ENCODE assay signal across 8 cellular contexts in genomic region chrX:148380614-148381561, GRCh38.
DNase-seq lines count a peak whose midpoint lies in the region; ATAC-seq and TF ChIP-seq lines count a peak whose summit lies in the region.

No MANE protein-coding gene starts in this region.

- H3K9ac ChIP-seq in KMS-11 (peak overlapping the region; percentile 58; the same call in 1 of the 2 replicates), SK-N-SH (no peak overlapping the region)

- H4K20me1 ChIP-seq in DOHH2 (ENCODE audit: control insufficient read depth, insufficient read depth, low read depth, low read length) = no peaks in the 10 kb centered on the region
- no peaks in the 10 kb centered on the region for H4K20me1 ChIP-seq in KMS-11 (ENCODE audit: insufficient read depth)
- no peaks in the 10 kb centered on the region for H4K20me1 ChIP-seq in SK-N-SH (ENCODE audit: insufficient read depth)

- CTCF ChIA-PET in SK-N-SH (lab: Yijun Ruan, JAX) = no interaction called here

- DNase-seq in activated CD8-positive, alpha-beta memory T cell treated with anti-CD3 and anti-CD28 coated beads, Interleukin-2, amount 50 U/mL, for 1 hour (ENCODE audit: extremely low read depth) = peak; percentile 2
- DNase-seq in natural killer cell treated with Interleukin-12 subunit alpha and Interleukin-12 subunit beta and Interleukin-15 and Interleukin-18, amount 100 ng/mL, for 72 hours (ENCODE audit: low spot score) = peak; percentile 84
- DNase-seq in AG08396 (ENCODE audit: low spot score) = no peak
- DNase-seq in SK-N-SH = no peak
- no peak for DNase-seq in LoVo (ENCODE audit: low spot score)

- H3K4me2 ChIP-seq in DOHH2 (ENCODE audit: low read length) (peak overlapping the region; percentile 84), KMS-11 (peak overlapping the region; percentile 74), SK-N-SH (no peak overlapping the region)

- no peaks in the 10 kb centered on the region for H3K79me2 ChIP-seq in DOHH2 (ENCODE audit: control insufficient read depth, low read length)
- no peaks in the 10 kb centered on the region for H3K79me2 ChIP-seq in KMS-11 (ENCODE audit: insufficient read depth, low read depth)
- no peaks in the 10 kb centered on the region for H3K79me2 ChIP-seq in SK-N-SH (ENCODE audit: insufficient read depth)

- no peak for TF ChIP-seq RAD21 in SK-N-SH (IDR thresholded peaks at IDR 0.05; ENCODE audit: low read length)

- H2AFZ ChIP-seq in KMS-11 (ENCODE audit: low read depth) (peak overlapping the region; percentile 88), SK-N-SH (ENCODE audit: low read depth) (no peak overlapping the region)

- TF ChIP-seq CTCF in DOHH2 (IDR thresholded peaks at IDR 0.05; ENCODE audit: low read depth, low read length, poor library complexity, severe bottlenecking) (no peak), KMS-11 (conservative IDR thresholded peaks at IDR 0.05; ENCODE audit: low read depth, low read length) (no peak), SK-N-SH (IDR thresholded peaks at IDR 0.05) (no peak)

- H3K27me3 ChIP-seq in DOHH2 (ENCODE audit: control insufficient read depth, low read length) (no peaks in the 10 kb centered on the region), KMS-11 (ENCODE audit: insufficient read depth, low read depth) (no peaks in the 10 kb centered on the region), SK-N-SH (ENCODE audit: insufficient read depth) (no peaks in the 10 kb centered on the region)

- H3K4me1 Mint-ChIP-seq in natural killer cell treated with Interleukin-12 subunit alpha and Interleukin-12 subunit beta and Interleukin-15 and Interleukin-18, amount 100 ng/mL, for 72 hours (ENCODE audit: low read depth in 2 of 2) = peaks cover 29% of the 10 kb centered on the region in 2 donors

- H3K27me3 Mint-ChIP-seq in natural killer cell treated with Interleukin-12 subunit alpha and Interleukin-12 subunit beta and Interleukin-15 and Interleukin-18, amount 100 ng/mL, for 72 hours = peaks cover 0 to 2% of the 10 kb centered on the region in 2 donors

- H3K9me2 ChIP-seq in DOHH2 (replicated peaks; ENCODE audit: control insufficient read depth, low read length) (no peaks in the 10 kb centered on the region), SK-N-SH (no peaks in the 10 kb centered on the region)

- H3K4me1 ChIP-seq in DOHH2 (ENCODE audit: control insufficient read depth, low read length) = peaks cover 27% of the 10 kb centered on the region
- H3K4me1 ChIP-seq in KMS-11 (ENCODE audit: low read depth, poor library complexity, severe bottlenecking) = peaks cover 22% of the 10 kb centered on the region
- no peaks in the 10 kb centered on the region for H3K4me1 ChIP-seq in SK-N-SH (ENCODE audit: control insufficient read depth in 1 of 2, insufficient read depth in 2 of 2, low read depth in 1 of 2, low read length in 1 of 2)

- 1% methylated on average over 9 of the region's 9 CpGs for WGBS in SK-N-SH (ENCODE audit: low lambda C conversion rate)

- TF ChIP-seq EP300 in SK-N-SH (IDR thresholded peaks at IDR 0.05; ENCODE audit: borderline replicate concordance in 1 of 2, low read depth in 1 of 2, low read length in 1 of 2) = no peak

- POLR2A ChIA-PET in SK-N-SH (lab: Yijun Ruan, JAX) = no interaction called here

- H3K4me3 ChIP-seq in DOHH2 (ENCODE audit: low read length) = peak overlapping the region; percentile 68
- H3K4me3 ChIP-seq in KMS-11 (IDR thresholded peaks at IDR 0.05; ENCODE audit: insufficient read depth, low read depth, low read length) = no peak overlapping the region
- H3K4me3 ChIP-seq in SK-N-SH (ENCODE audit: low read depth in 2 of 2, low read length in 1 of 2) = no peak overlapping the region

- H3K36me3 ChIP-seq in DOHH2 (ENCODE audit: control insufficient read depth, low read length) = no peaks in the 10 kb centered on the region
- H3K36me3 ChIP-seq in KMS-11 (ENCODE audit: insufficient read depth) = no peaks in the 10 kb centered on the region
- H3K36me3 ChIP-seq in SK-N-SH (replicated peaks in 1 of 2; ENCODE audit: control insufficient read depth in 1 of 2, insufficient read depth in 2 of 2, low read length in 1 of 2) = no peaks in the 10 kb centered on the region

- peak overlapping the region; percentile 92 to 98 for H3K27ac Mint-ChIP-seq in natural killer cell treated with Interleukin-12 subunit alpha and Interleukin-12 subunit beta and Interleukin-15 and Interleukin-18, amount 100 ng/mL, for 72 hours

- peaks cover 5% of the 10 kb centered on the region for H3K9me3 Mint-ChIP-seq in natural killer cell treated with Interleukin-12 subunit alpha and Interleukin-12 subunit beta and Interleukin-15 and Interleukin-18, amount 100 ng/mL, for 72 hours

- H3K36me3 Mint-ChIP-seq in natural killer cell treated with Interleukin-12 subunit alpha and Interleukin-12 subunit beta and Interleukin-15 and Interleukin-18, amount 100 ng/mL, for 72 hours = no peaks in the 10 kb centered on the region

- H3K9me3 ChIP-seq in DOHH2 (ENCODE audit: control insufficient read depth, insufficient read depth, low read length) = no peaks in the 10 kb centered on the region
- no peaks in the 10 kb centered on the region for H3K9me3 ChIP-seq in SK-N-SH

- peak overlapping the region; percentile 39 for H3K27ac ChIP-seq in DOHH2 (ENCODE audit: low read depth, low read length)
- H3K27ac ChIP-seq in KMS-11 = peak overlapping the region; percentile 79
- no peak overlapping the region for H3K27ac ChIP-seq in SK-N-SH (ENCODE audit: low read depth in 2 of 2, low read length in 1 of 2)

- peak; percentile 92 for ATAC-seq in GM21528 (IDR thresholded peaks at IDR 0.05; ENCODE audit: low FRiP score, unreplicated experiment)
- ATAC-seq in natural killer cell treated with Interleukin-12 subunit alpha and Interleukin-12 subunit beta and Interleukin-15 and Interleukin-18, amount 100 ng/mL, for 72 hours = peak; percentile 99

- H3F3A ChIP-seq in DOHH2 (ENCODE audit: control insufficient read depth, insufficient read depth) (no peaks in the 10 kb centered on the region), SK-N-SH (replicated peaks; ENCODE audit: insufficient read depth) (no peaks in the 10 kb centered on the region)

- H3K4me3 Mint-ChIP-seq in natural killer cell treated with Interleukin-12 subunit alpha and Interleukin-12 subunit beta and Interleukin-15 and Interleukin-18, amount 100 ng/mL, for 72 hours = peak overlapping the region; percentile 85

TF ChIP-seq in SK-N-SH, 30 proteins besides CTCF, POLR2A, EP300 and RAD21:
- TF ChIP-seq GABPA (IDR thresholded peaks at IDR 0.05; ENCODE audit: low read depth) (no peak), EZH2phosphoT487 (IDR thresholded peaks at IDR 0.05; ENCODE audit: borderline replicate concordance, low read depth) (no peak), SMC3 (IDR thresholded peaks at IDR 0.05; ENCODE audit: low read depth, low read length) (no peak), USF2 (IDR thresholded peaks at IDR 0.05; ENCODE audit: borderline replicate concordance, low read depth, low read length) (no peak), FOSL2 (IDR thresholded peaks at IDR 0.05; ENCODE audit: borderline replicate concordance, low read depth) (no peak)
- TF ChIP-seq, protein P1, sequence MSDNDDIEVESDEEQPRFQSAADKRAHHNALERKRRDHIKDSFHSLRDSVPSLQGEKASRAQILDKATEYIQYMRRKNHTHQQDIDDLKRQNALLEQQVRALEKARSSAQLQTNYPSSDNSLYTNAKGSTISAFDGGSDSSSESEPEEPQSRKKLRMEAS (IDR thresholded peaks at IDR 0.05; ENCODE audit: low read depth) = no peak

Comparison
In these comparisons a context has a peak if more than half of its experiments do, and no peak if none do; other contexts are left out.
1. H3K27ac ChIP-seq: peak in DOHH2 (single experiment) and KMS-11 (single experiment); none in SK-N-SH (0 of 2).
2. DNase-seq: peak in activated CD8-positive, alpha-beta memory T cell treated with anti-CD3 and anti-CD28 coated beads, Interleukin-2, amount 50 U/mL, for 1 hour (single experiment) and natural killer cell treated with Interleukin-12 subunit alpha and Interleukin-12 subunit beta and Interleukin-15 and Interleukin-18, amount 100 ng/mL, for 72 hours (single experiment); none in AG08396 (single experiment), SK-N-SH (single experiment) and LoVo (single experiment).